9 cellular contexts compared by ENCODE assay signal in genomic region chr7:99112097-99112496, GRCh38. TPM values are rescaled to one million over a fixed set of nuclear protein-coding genes. Genes with fewer than 3 reads are reported as not detected.
DNase-seq lines count a peak whose midpoint lies in the region; ATAC-seq and TF ChIP-seq lines count a peak whose summit lies in the region.
"Had no signal": no experiment of that assay in that cellular context is flagged by ENCODE, and none has a peak within 500 bp of the region (broad histone marks: within the 10 kb centered on the region; RNA-seq: fewer than 3 reads in every experiment).

No MANE protein-coding gene starts in this region.

- H3K27ac ChIP-seq in left lung = peak overlapping the region; percentile 6 to 35

- H2AFZ ChIP-seq in Loucy (ENCODE audit: low read length) = no peak overlapping the region

- TF ChIP-seq CTCF in GM12864 (IDR thresholded peaks at IDR 0.05; ENCODE audit: low read depth, low read length, missing control alignments) (no peak), Loucy (conservative IDR thresholded peaks at IDR 0.05; ENCODE audit: low read length) (no peak), left lung (IDR thresholded peaks at IDR 0.05) (no peak)

- peaks cover 47% of the 10 kb centered on the region for H4K20me1 ChIP-seq in Loucy (ENCODE audit: insufficient read depth, low read length, poor library complexity, severe bottlenecking)

- peaks cover 88% of the 10 kb centered on the region for H3K79me2 ChIP-seq in Loucy (ENCODE audit: insufficient read depth, low read length)

- no peak overlapping the region for H3K4me3 ChIP-seq in GM12864 (ENCODE audit: low read depth, low read length)
- H3K4me3 ChIP-seq in Loucy (ENCODE audit: low read length, poor library complexity, severe bottlenecking) = no peak overlapping the region
- no peak overlapping the region for H3K4me3 ChIP-seq in left lung

- H3K9ac ChIP-seq in Loucy (ENCODE audit: low read depth, low read length, poor library complexity, severe bottlenecking) = no peak overlapping the region

- H3K4me1 ChIP-seq in Loucy (ENCODE audit: insufficient read depth, low read length, poor library complexity, severe bottlenecking) (peaks cover 18% of the 10 kb centered on the region), left lung (peaks cover 16 to 56% of the 10 kb centered on the region in 2 donors)

- H3K27me3 ChIP-seq in Loucy (ENCODE audit: insufficient read depth, low read length, poor library complexity, severe bottlenecking) (no peaks in the 10 kb centered on the region), left lung (no peaks in the 10 kb centered on the region)

- DNase-seq in GM12864 (ENCODE audit: low read depth) (peak; percentile 37), left lung (no peak), superior temporal gyrus (ENCODE audit: extremely low spot score) (no peak), hepatic stellate cell (ENCODE audit: low spot score) (no peak), NCI-H82 (lab: John Stamatoyannopoulos, UW) (no peak)
- no peak for DNase-seq in activated CD4-positive, CD25-positive, alpha-beta regulatory T cell (lab: John Stamatoyannopoulos, UW)
- DNase-seq: stimulated activated CD4-positive, alpha-beta T cell treated with anti-CD3 and anti-CD28 coated beads, Interleukin-2, amount 100 ng/mL, for 24 hours had no signal

- ATAC-seq in GM21786 (IDR thresholded peaks at IDR 0.05; ENCODE audit: unreplicated experiment) = peak; percentile 85
- peak; percentile 69 for ATAC-seq in left lung

- no peaks in the 10 kb centered on the region for H3K9me2 ChIP-seq in Loucy (replicated peaks; ENCODE audit: low read depth, low read length)

- H3K9me3 ChIP-seq in Loucy (ENCODE audit: insufficient read depth, low read depth, low read length) = no peaks in the 10 kb centered on the region
- peaks cover 0 to 2% of the 10 kb centered on the region in 2 donors for H3K9me3 ChIP-seq in left lung

- no peaks in the 10 kb centered on the region for H3F3A ChIP-seq in Loucy (ENCODE audit: low read depth)

- no peaks in the 10 kb centered on the region for H3K36me3 ChIP-seq in Loucy (ENCODE audit: insufficient read depth, low read length)
- H3K36me3 ChIP-seq in left lung = no peaks in the 10 kb centered on the region

- peak overlapping the region; percentile 24 for H3K4me2 ChIP-seq in Loucy (ENCODE audit: low read depth, low read length, poor library complexity, severe bottlenecking)

- intact Hi-C loops in left lung (cut with DNase I) = no loop called here

RNA-seq across cellular contexts. Expression of gene SMURF1, which starts 31.8 kb away (rescaled TPM):
- total RNA-seq in left lung = 10 to 100 TPM; 31.5 to 43.4 TPM
